1 cellular context compared by ENCODE assay signal in the genomic region with DNA sequence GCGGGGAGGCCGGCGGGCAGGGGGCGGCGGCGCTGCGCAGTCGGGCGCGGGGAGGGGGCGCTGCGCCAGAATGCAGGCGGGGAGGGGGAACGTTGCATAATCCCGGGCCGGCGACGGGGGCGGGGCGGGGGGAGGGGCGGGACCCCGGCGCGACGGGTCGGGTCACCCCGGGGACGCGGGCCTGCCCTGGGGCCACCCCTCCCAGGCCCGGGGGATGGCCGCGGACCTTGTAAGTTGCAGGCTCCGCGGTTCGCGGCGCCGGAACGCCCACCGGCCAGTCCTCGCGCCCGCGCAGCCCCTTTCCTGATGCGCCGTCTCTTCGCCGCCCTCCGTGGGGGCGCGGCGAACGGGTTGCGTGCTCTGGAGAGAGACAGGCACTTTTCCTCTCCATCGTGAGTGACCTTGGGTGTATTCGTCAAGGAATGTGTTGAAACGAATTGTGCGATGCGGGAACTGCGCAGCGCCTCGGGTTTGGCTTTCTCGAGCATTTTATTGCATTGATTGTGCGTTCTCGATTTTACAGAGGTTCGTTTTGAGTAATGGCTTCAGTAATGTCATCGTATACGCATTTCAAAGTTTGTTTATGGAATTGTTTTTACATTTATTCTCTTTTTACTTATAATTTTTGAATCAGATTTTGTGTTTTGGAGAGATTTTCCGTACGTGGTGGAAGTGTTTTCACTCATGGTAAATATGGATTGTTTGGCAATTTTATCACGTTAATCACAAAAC.
TF ChIP-seq lines count a peak whose summit lies in the region.

No MANE protein-coding gene starts in this region.

TF ChIP-seq in HepG2, 621 proteins besides CTCF, POLR2A, EP300 and RAD21 (continued from another document and continues in another):
- TF ChIP-seq, protein P1, sequence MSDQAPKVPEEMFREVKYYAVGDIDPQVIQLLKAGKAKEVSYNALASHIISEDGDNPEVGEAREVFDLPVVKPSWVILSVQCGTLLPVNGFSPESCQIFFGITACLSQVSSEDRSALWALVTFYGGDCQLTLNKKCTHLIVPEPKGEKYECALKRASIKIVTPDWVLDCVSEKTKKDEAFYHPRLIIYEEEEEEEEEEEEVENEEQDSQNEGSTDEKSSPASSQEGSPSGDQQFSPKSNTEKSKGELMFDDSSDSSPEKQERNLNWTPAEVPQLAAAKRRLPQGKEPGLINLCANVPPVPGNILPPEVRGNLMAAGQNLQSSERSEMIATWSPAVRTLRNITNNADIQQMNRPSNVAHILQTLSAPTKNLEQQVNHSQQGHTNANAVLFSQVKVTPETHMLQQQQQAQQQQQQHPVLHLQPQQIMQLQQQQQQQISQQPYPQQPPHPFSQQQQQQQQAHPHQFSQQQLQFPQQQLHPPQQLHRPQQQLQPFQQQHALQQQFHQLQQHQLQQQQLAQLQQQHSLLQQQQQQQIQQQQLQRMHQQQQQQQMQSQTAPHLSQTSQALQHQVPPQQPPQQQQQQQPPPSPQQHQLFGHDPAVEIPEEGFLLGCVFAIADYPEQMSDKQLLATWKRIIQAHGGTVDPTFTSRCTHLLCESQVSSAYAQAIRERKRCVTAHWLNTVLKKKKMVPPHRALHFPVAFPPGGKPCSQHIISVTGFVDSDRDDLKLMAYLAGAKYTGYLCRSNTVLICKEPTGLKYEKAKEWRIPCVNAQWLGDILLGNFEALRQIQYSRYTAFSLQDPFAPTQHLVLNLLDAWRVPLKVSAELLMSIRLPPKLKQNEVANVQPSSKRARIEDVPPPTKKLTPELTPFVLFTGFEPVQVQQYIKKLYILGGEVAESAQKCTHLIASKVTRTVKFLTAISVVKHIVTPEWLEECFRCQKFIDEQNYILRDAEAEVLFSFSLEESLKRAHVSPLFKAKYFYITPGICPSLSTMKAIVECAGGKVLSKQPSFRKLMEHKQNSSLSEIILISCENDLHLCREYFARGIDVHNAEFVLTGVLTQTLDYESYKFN (CRISPR knock-in tag; conservative IDR thresholded peaks at IDR 0.05) = no peak
- TF ChIP-seq KLF13 (CRISPR knock-in tag; IDR thresholded peaks at IDR 0.05) (no peak), CBFB (CRISPR knock-in tag; IDR thresholded peaks at IDR 0.05) (0 out of 2 replicates have a peak, but pooled peaks have one; percentile 27), ZNF335 (CRISPR knock-in tag; IDR thresholded peaks at IDR 0.05) (no peak), FIP1L1 (IDR thresholded peaks at IDR 0.05; ENCODE audit: borderline replicate concordance, insufficient read depth, low read depth, low read length) (no peak), CREB1 (IDR thresholded peaks at IDR 0.05) (no peak), CREB1 (CRISPR knock-in tag; IDR thresholded peaks at IDR 0.05) (no peak), RORA (CRISPR knock-in tag; IDR thresholded peaks at IDR 0.05) (no peak), SAFB2 (CRISPR knock-in tag; IDR thresholded peaks at IDR 0.05; ENCODE audit: borderline replicate concordance, low read depth) (no peak), TOPORS (CRISPR knock-in tag; IDR thresholded peaks at IDR 0.05) (no peak), REL (CRISPR knock-in tag; conservative IDR thresholded peaks at IDR 0.05) (no peak), RNF2 (conservative IDR thresholded peaks at IDR 0.05; ENCODE audit: low read depth) (no peak), NCOA2 (CRISPR knock-in tag; IDR thresholded peaks at IDR 0.05) (no peak), CBX5 (CRISPR knock-in tag; IDR thresholded peaks at IDR 0.05; ENCODE audit: borderline replicate concordance) (0 out of 2 replicates have a peak, but pooled peaks have one; percentile 56), MAFG (CRISPR knock-in tag; IDR thresholded peaks at IDR 0.05) (no peak), SPEN (CRISPR knock-in tag; IDR thresholded peaks at IDR 0.05; ENCODE audit: low read depth) (no peak), ZNF7 (CRISPR knock-in tag; IDR thresholded peaks at IDR 0.05) (no peak), ZNF3 (CRISPR knock-in tag; IDR thresholded peaks at IDR 0.05) (no peak), NCOA5 (CRISPR knock-in tag; IDR thresholded peaks at IDR 0.05) (no peak), ZNF546 (CRISPR knock-in tag; conservative IDR thresholded peaks at IDR 0.05) (no peak), MBD4 (IDR thresholded peaks at IDR 0.05; ENCODE audit: borderline replicate concordance, low read length) (no peak), IRX3 (CRISPR knock-in tag; IDR thresholded peaks at IDR 0.05; ENCODE audit: borderline replicate concordance, low read depth) (no peak), ZNF331 (CRISPR knock-in tag; IDR thresholded peaks at IDR 0.05) (peak; percentile 37; the same call in 1 of the 2 replicates), PHF21A (CRISPR knock-in tag; IDR thresholded peaks at IDR 0.05) (no peak), NBN (conservative IDR thresholded peaks at IDR 0.05) (no peak), RARG (CRISPR knock-in tag; IDR thresholded peaks at IDR 0.05; ENCODE audit: low read depth) (no peak), ZBTB42 (CRISPR knock-in tag; IDR thresholded peaks at IDR 0.05) (no peak), MXD4 (CRISPR knock-in tag; IDR thresholded peaks at IDR 0.05) (no peak), GATA4 (IDR thresholded peaks at IDR 0.05; ENCODE audit: borderline replicate concordance, low read depth) (no peak), ZNF33B (CRISPR knock-in tag; IDR thresholded peaks at IDR 0.05) (0 out of 2 replicates have a peak, but pooled peaks have one; percentile 40), SP5 (CRISPR knock-in tag; IDR thresholded peaks at IDR 0.05; ENCODE audit: borderline replicate concordance, low read depth) (peak; percentile 20; the same call in 1 of the 2 replicates), ZNF839 (CRISPR knock-in tag; IDR thresholded peaks at IDR 0.05; ENCODE audit: borderline replicate concordance) (no peak), HOXA3 (CRISPR knock-in tag; IDR thresholded peaks at IDR 0.05) (peak; percentile 38), ZNF644 (CRISPR knock-in tag; IDR thresholded peaks at IDR 0.05; ENCODE audit: low read depth) (no peak), NPAS2 (CRISPR knock-in tag; IDR thresholded peaks at IDR 0.05; ENCODE audit: borderline replicate concordance) (no peak), NR2F2 (IDR thresholded peaks at IDR 0.05; ENCODE audit: borderline replicate concordance, low read depth) (no peak), ZNF720 (CRISPR knock-in tag; IDR thresholded peaks at IDR 0.05) (no peak), ZNF33A (CRISPR knock-in tag; IDR thresholded peaks at IDR 0.05; ENCODE audit: borderline replicate concordance) (no peak), ARNT (IDR thresholded peaks at IDR 0.05) (no peak), ZNF570 (CRISPR knock-in tag; IDR thresholded peaks at IDR 0.05; ENCODE audit: borderline replicate concordance) (no peak), HNRNPK (IDR thresholded peaks at IDR 0.05; ENCODE audit: low read depth, low read length, poor library complexity, severe bottlenecking) (no peak), REPIN1 (CRISPR knock-in tag; IDR thresholded peaks at IDR 0.05; ENCODE audit: borderline replicate concordance, low read depth) (no peak), ZNF263 (CRISPR knock-in tag; IDR thresholded peaks at IDR 0.05) (no peak)
- TF ChIP-seq, protein P2, sequence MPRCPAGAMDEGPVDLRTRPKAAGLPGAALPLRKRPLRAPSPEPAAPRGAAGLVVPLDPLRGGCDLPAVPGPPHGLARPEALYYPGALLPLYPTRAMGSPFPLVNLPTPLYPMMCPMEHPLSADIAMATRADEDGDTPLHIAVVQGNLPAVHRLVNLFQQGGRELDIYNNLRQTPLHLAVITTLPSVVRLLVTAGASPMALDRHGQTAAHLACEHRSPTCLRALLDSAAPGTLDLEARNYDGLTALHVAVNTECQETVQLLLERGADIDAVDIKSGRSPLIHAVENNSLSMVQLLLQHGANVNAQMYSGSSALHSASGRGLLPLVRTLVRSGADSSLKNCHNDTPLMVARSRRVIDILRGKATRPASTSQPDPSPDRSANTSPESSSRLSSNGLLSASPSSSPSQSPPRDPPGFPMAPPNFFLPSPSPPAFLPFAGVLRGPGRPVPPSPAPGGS (CRISPR knock-in tag; IDR thresholded peaks at IDR 0.05) = no peak
- TF ChIP-seq, protein P3, sequence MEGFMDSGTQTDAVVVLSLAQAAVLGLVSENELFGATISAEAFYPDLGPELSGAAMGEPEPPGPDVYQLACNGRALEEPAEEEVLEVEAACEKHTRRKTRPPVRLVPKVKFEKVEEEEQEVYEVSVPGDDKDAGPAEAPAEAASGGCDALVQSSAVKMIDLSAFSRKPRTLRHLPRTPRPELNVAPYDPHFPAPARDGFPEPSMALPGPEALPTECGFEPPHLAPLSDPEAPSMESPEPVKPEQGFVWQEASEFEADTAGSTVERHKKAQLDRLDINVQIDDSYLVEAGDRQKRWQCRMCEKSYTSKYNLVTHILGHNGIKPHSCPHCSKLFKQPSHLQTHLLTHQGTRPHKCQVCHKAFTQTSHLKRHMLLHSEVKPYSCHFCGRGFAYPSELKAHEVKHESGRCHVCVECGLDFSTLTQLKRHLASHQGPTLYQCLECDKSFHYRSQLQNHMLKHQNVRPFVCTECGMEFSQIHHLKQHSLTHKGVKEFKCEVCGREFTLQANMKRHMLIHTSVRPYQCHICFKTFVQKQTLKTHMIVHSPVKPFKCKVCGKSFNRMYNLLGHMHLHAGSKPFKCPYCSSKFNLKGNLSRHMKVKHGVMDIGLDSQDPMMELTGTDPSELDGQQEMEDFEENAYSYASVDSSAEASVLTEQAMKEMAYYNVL (CRISPR knock-in tag; IDR thresholded peaks at IDR 0.05; ENCODE audit: borderline replicate concordance) = peak; percentile 87; the same call in 1 of the 2 replicates
- TF ChIP-seq, protein P4, sequence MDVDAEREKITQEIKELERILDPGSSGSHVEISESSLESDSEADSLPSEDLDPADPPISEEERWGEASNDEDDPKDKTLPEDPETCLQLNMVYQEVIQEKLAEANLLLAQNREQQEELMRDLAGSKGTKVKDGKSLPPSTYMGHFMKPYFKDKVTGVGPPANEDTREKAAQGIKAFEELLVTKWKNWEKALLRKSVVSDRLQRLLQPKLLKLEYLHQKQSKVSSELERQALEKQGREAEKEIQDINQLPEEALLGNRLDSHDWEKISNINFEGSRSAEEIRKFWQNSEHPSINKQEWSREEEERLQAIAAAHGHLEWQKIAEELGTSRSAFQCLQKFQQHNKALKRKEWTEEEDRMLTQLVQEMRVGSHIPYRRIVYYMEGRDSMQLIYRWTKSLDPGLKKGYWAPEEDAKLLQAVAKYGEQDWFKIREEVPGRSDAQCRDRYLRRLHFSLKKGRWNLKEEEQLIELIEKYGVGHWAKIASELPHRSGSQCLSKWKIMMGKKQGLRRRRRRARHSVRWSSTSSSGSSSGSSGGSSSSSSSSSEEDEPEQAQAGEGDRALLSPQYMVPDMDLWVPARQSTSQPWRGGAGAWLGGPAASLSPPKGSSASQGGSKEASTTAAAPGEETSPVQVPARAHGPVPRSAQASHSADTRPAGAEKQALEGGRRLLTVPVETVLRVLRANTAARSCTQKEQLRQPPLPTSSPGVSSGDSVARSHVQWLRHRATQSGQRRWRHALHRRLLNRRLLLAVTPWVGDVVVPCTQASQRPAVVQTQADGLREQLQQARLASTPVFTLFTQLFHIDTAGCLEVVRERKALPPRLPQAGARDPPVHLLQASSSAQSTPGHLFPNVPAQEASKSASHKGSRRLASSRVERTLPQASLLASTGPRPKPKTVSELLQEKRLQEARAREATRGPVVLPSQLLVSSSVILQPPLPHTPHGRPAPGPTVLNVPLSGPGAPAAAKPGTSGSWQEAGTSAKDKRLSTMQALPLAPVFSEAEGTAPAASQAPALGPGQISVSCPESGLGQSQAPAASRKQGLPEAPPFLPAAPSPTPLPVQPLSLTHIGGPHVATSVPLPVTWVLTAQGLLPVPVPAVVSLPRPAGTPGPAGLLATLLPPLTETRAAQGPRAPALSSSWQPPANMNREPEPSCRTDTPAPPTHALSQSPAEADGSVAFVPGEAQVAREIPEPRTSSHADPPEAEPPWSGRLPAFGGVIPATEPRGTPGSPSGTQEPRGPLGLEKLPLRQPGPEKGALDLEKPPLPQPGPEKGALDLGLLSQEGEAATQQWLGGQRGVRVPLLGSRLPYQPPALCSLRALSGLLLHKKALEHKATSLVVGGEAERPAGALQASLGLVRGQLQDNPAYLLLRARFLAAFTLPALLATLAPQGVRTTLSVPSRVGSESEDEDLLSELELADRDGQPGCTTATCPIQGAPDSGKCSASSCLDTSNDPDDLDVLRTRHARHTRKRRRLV (CRISPR knock-in tag; IDR thresholded peaks at IDR 0.05) = no peak
- TF ChIP-seq, protein P5, sequence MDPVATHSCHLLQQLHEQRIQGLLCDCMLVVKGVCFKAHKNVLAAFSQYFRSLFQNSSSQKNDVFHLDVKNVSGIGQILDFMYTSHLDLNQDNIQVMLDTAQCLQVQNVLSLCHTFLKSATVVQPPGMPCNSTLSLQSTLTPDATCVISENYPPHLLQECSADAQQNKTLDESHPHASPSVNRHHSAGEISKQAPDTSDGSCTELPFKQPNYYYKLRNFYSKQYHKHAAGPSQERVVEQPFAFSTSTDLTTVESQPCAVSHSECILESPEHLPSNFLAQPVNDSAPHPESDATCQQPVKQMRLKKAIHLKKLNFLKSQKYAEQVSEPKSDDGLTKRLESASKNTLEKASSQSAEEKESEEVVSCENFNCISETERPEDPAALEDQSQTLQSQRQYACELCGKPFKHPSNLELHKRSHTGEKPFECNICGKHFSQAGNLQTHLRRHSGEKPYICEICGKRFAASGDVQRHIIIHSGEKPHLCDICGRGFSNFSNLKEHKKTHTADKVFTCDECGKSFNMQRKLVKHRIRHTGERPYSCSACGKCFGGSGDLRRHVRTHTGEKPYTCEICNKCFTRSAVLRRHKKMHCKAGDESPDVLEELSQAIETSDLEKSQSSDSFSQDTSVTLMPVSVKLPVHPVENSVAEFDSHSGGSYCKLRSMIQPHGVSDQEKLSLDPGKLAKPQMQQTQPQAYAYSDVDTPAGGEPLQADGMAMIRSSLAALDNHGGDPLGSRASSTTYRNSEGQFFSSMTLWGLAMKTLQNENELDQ (CRISPR knock-in tag; IDR thresholded peaks at IDR 0.05; ENCODE audit: borderline replicate concordance) = no peak
- TF ChIP-seq, protein P6, sequence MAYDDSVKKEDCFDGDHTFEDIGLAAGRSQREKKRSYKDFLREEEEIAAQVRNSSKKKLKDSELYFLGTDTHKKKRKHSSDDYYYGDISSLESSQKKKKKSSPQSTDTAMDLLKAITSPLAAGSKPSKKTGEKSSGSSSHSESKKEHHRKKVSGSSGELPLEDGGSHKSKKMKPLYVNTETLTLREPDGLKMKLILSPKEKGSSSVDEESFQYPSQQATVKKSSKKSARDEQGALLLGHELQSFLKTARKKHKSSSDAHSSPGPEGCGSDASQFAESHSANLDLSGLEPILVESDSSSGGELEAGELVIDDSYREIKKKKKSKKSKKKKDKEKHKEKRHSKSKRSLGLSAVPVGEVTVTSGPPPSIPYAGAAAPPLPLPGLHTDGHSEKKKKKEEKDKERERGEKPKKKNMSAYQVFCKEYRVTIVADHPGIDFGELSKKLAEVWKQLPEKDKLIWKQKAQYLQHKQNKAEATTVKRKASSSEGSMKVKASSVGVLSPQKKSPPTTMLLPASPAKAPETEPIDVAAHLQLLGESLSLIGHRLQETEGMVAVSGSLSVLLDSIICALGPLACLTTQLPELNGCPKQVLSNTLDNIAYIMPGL (CRISPR knock-in tag; IDR thresholded peaks at IDR 0.05; ENCODE audit: borderline replicate concordance in 1 of 2, low read depth in 1 of 2) = peak in 1 of 2 experiments; percentile 63; a peak in 1 of 4 replicates
- TF ChIP-seq, protein P7, sequence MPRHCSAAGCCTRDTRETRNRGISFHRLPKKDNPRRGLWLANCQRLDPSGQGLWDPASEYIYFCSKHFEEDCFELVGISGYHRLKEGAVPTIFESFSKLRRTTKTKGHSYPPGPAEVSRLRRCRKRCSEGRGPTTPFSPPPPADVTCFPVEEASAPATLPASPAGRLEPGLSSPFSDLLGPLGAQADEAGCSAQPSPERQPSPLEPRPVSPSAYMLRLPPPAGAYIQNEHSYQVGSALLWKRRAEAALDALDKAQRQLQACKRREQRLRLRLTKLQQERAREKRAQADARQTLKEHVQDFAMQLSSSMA (CRISPR knock-in tag; IDR thresholded peaks at IDR 0.05) = no peak
- TF ChIP-seq, protein P8, sequence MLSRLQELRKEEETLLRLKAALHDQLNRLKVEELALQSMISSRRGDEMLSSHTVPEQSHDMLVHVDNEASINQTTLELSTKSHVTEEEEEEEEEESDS (CRISPR knock-in tag; IDR thresholded peaks at IDR 0.05; ENCODE audit: borderline replicate concordance) = no peak
